In the genomic region with DNA sequence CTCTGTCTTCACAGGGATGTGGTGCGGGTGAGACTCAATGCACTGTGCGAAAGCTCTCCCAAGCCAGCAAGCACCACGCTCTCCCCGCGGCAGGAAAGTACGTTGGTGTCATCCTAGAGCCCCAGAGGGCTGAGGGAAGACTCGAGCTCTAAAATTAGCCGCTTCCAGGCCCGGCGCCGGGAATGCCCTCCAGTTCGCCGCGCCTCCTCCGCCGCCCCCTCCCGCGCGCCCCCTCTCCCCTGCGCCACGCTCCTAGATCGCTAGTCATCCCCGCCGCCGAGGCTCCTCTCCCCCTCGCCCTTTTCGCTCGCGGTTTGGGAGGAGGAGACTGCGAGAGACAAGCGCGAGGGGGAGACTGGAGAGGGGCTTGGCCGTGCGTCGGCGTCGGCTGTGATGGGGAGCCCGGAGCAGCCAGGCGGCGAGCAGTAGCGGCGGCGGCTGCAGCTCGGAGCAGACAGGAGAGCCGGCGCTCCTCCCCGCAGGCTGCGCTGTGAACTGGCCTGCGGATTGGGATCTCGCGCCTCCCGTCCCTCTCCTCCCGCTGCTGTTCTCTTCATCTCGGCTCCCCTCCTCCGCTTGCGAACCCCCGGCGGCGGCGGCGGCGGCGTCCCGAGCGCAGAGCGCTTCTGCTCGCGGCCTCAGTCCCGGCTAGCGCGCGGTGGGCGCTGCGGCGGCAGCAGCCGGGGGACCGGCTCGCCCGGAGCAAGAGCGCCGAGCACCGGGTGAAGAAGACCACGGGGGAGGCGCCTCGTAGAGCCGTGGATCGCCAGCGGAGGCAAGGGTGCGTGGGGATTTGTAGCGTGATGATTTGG, we compare ENCODE assay signal across 7 cellular contexts. TPM values are rescaled to one million over a fixed set of nuclear protein-coding genes. Genes with fewer than 3 reads are reported as not detected.
DNase-seq lines count a peak whose midpoint lies in the region; ATAC-seq lines count a peak whose summit lies in the region.

FAT3 (plus strand) TSS at position 425 of the 812 bp plus-strand sequence. CDS start 127,295 bp downstream, outside the sequence.

- H3K9me3 ChIP-seq in T-helper 17 cell (ENCODE audit: control insufficient read depth, low read length, poor library complexity, severe bottlenecking): no peaks in the 10 kb centered on the region

- intact Hi-C loops in left ventricle myocardium superior (cut with micrococcal nuclease): no loop called here

- peaks cover 5% of the 10 kb centered on the region for H3K4me1 Mint-ChIP-seq in T-helper 17 cell

- no peak within 1 kb of the TSS for H3K27ac Mint-ChIP-seq in T-helper 17 cell

- no peak for ATAC-seq in T-helper 17 cell
- peak; percentile 69 for ATAC-seq in left ventricle myocardium superior

- peaks cover 47% of the 10 kb centered on the region for H3K27me3 Mint-ChIP-seq in T-helper 17 cell

- DNase-seq in HT1080 (ENCODE audit: low read depth) (peak; percentile 40), T-helper 17 cell (no peak), left ventricle myocardium superior (peak; percentile 34), retina (peak; percentile 94), SIG-M5 treated with dmso at 0.1 percent for 504 hours (lab: John Stamatoyannopoulos, UW; ENCODE audit: unreplicated experiment) (no peak)
- DNase-seq in activated CD8-positive, alpha-beta memory T cell treated with anti-CD3 and anti-CD28 coated beads, Interleukin-2, amount 50 U/mL, for 4 hours: no peak
- no peak for DNase-seq in activated CD4-positive, alpha-beta T cell treated with anti-CD3 and anti-CD28 coated beads, Interleukin-2, amount 50 U/mL, for 1 hour

- peak within 1 kb of the TSS; percentile 21 for H3K4me3 Mint-ChIP-seq in T-helper 17 cell

- H3K36me3 Mint-ChIP-seq in T-helper 17 cell (ENCODE audit: low read depth): peaks cover 3% of the 10 kb centered on the region

RNA-seq across cellular contexts. Expression of gene FAT3, which starts in this region (rescaled TPM):
- total RNA-seq in HT1080 (2014; rRNA removed; shearing (Covaris generic)): 0.20 and 0.27 TPM in 2 replicates
- 0.10 and 0.78 TPM in 2 replicates for polyA plus RNA-seq in HT1080 (2015; cell fraction: cytosol; rRNA removed)
- 0.61 and 0.75 TPM in 2 replicates for polyA plus RNA-seq in HT1080 (2015; cell fraction: nucleus; rRNA removed)
- total RNA-seq in T-helper 17 cell (not detected), left ventricle myocardium superior (0.47 TPM)

Comparison
In these comparisons a context has a peak if more than half of its experiments do, and no peak if none do; other contexts are left out.
1. Peak in DNase-seq in HT1080; RNA of the gene not detected or under 1 TPM.
2. Peak in DNase-seq and ATAC-seq in left ventricle myocardium superior; RNA of the gene not detected or under 1 TPM.